Comparison of ENCODE assay signal across 1 cellular context in genomic region chr20:49592120-49592519, GRCh38.
TF ChIP-seq lines count a peak whose summit lies in the region.

No MANE protein-coding gene starts in this region.

TF ChIP-seq in IMR-90, 13 proteins besides CTCF, POLR2A, EP300 and RAD21:
- TF ChIP-seq, protein P1, sequence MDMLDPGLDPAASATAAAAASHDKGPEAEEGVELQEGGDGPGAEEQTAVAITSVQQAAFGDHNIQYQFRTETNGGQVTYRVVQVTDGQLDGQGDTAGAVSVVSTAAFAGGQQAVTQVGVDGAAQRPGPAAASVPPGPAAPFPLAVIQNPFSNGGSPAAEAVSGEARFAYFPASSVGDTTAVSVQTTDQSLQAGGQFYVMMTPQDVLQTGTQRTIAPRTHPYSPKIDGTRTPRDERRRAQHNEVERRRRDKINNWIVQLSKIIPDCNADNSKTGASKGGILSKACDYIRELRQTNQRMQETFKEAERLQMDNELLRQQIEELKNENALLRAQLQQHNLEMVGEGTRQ (IDR thresholded peaks at IDR 0.05; ENCODE audit: low read depth, low read length): no peak
- TF ChIP-seq MAZ (IDR thresholded peaks at IDR 0.05; ENCODE audit: borderline replicate concordance, low read depth, low read length) (no peak), NFE2L2 (IDR thresholded peaks at IDR 0.05; ENCODE audit: low read depth, low read length) (no peak), MXI1 (IDR thresholded peaks at IDR 0.05; ENCODE audit: borderline replicate concordance, low read depth, low read length) (no peak), CEBPB (IDR thresholded peaks at IDR 0.05; ENCODE audit: low read depth, low read length) (no peak), RCOR1 (IDR thresholded peaks at IDR 0.05; ENCODE audit: insufficient replicate concordance, low read length) (no peak)
